In the genomic region with DNA sequence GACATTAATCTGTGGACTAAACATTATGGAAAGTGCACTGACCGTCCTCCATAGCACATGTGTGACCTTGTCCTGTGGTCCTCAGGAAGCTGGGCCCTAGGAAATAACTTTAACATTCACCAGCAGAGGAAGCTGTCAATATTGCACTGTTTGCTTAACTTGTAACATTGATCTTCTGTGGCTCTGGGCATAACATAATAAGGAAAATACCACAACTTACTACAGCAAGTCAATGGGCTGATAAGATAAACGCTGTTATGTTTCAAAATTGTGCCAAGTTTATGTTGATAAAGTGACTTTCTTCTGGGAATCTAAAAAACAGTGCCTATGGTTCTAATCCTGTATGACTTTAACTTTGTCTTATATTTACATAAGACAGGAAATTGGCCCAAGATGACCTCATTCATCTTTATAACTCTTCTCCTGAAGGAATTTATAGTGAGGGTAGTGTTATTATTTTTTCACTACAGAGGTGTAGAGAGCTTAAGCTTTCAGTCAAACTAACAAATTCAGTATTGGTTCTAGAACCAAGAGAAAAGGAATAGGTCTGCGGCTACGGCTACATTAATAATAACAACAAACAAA, we compare ENCODE assay signal across 15 cellular contexts.
A peak's percentile ranks its signal among the peaks of the same experiment; 100 is the strongest.
DNase-seq lines count a peak whose midpoint lies in the region; FAIRE-seq and TF ChIP-seq lines count a peak whose summit lies in the region.
"Had no signal": no experiment of that assay in that cellular context is flagged by ENCODE, and none has a peak within 500 bp of the region (broad histone marks: within the 10 kb centered on the region; RNA-seq: fewer than 3 reads in every experiment).

No MANE protein-coding gene starts in this region.

- BruUV-seq in PC-9 (replicated peaks; lab: Mats Ljungman, UMichigan) (no TSS peak), endothelial cell of umbilical vein (replicated peaks; lab: Mats Ljungman, UMichigan) (no TSS peak)

- H3K9ac ChIP-seq in GM23248 (no peak overlapping the region), endothelial cell of umbilical vein (replicated peaks; ENCODE audit: extremely low read depth, insufficient read depth, low read length) (peak overlapping the region; percentile 19)
- H3K9ac ChIP-seq: BLaER1 treated with 17β-estradiol and CSF1 and Interleukin-3, amounts not matched to agents 10 nM and 100 nM had no signal

- H2AFZ ChIP-seq in GM23248 (peak overlapping the region; percentile 25; the same call in 1 of the 2 replicates), PC-9 (no peak overlapping the region; the same call in 1 of the 2 replicates), endothelial cell of umbilical vein (ENCODE audit: low read depth, low read length) (no peak overlapping the region)

- peaks cover 4% of the 10 kb centered on the region; the same call in 1 of the 2 replicates for H3K4me1 ChIP-seq in GM23248 (ENCODE audit: insufficient read depth)
- peaks cover 48% of the 10 kb centered on the region for H3K4me1 ChIP-seq in PC-9 (replicated peaks; ENCODE audit: insufficient read depth)
- peaks cover 20% of the 10 kb centered on the region for H3K4me1 ChIP-seq in endothelial cell of umbilical vein (ENCODE audit: control insufficient read depth, extremely low read depth, insufficient read depth, low read length)
- H3K4me1 ChIP-seq in sigmoid colon: peaks cover 0 to 4% (median 0%) of the 10 kb centered on the region in 4 donors
- H3K4me1 ChIP-seq: BLaER1 treated with 17β-estradiol and CSF1 and Interleukin-3, amounts not matched to agents 10 nM and 100 nM had no signal

- DNase-seq in GM23248 (peak; percentile 10), PC-9 (peak in 1 of 2 experiments; percentile 61), endothelial cell of umbilical vein (ENCODE audit: low read depth, low spot score) (peak; percentile 78), mucosa of gallbladder (ENCODE audit: low spot score) (peak; percentile 54), NOMO-1 treated with dmso at 0.1 percent for 144 hours (lab: John Stamatoyannopoulos, UW; ENCODE audit: unreplicated experiment) (no peak), cerebellar cortex (ENCODE audit: low spot score) (no peak), sigmoid colon (no peak), AG08395 (ENCODE audit: low spot score) (no peak)
- DNase-seq: activated CD4-positive, CD25-positive, alpha-beta regulatory T cell; activated CD8-positive, alpha-beta memory T cell treated with anti-CD3 and anti-CD28 coated beads, Interleukin-2, amount 50 U/mL, for 4 hours; cerebellar nuclear complex; kidney; NCI-H1417 had no signal

- POLR2A ChIA-PET in PC-9 (lab: Charles Lee; ENCODE audit: unreplicated experiment): no interaction called here
- POLR2A ChIA-PET in endothelial cell of umbilical vein (lab: Charles Lee): no interaction called here

- TF ChIP-seq POLR2A in endothelial cell of umbilical vein (IDR thresholded peaks at IDR 0.05; ENCODE audit: low read depth, low read length): peak; percentile 42
- TF ChIP-seq POLR2A in sigmoid colon (IDR thresholded peaks at IDR 0.05): no peak

- H4K20me1 ChIP-seq in GM23248 (ENCODE audit: insufficient read depth) (no peaks in the 10 kb centered on the region), PC-9 (ENCODE audit: insufficient read depth) (no peaks in the 10 kb centered on the region), endothelial cell of umbilical vein (replicated peaks; ENCODE audit: control insufficient read depth, extremely low read depth, insufficient read depth, low read length) (no peaks in the 10 kb centered on the region)
- H4K20me1 ChIP-seq: BLaER1 treated with 17β-estradiol and CSF1 and Interleukin-3, amounts not matched to agents 10 nM and 100 nM had no signal

- peaks cover 8% of the 10 kb centered on the region; the same call in 1 of the 2 replicates for H3F3A ChIP-seq in GM23248 (ENCODE audit: insufficient read depth)
- H3F3A ChIP-seq in PC-9 (ENCODE audit: insufficient read depth, low read depth): peaks cover 37% of the 10 kb centered on the region

- H3K27ac ChIP-seq in GM23248 (no peak overlapping the region), PC-9 (peak overlapping the region; percentile 9; the same call in 1 of the 2 replicates), endothelial cell of umbilical vein (ENCODE audit: insufficient read depth, low read depth, low read length) (peak overlapping the region; percentile 57), sigmoid colon (no peak overlapping the region)
- H3K27ac ChIP-seq: BLaER1 treated with 17β-estradiol and CSF1 and Interleukin-3, amounts not matched to agents 10 nM and 100 nM; prostate gland had no signal

- dilution Hi-C loops in endothelial cell of umbilical vein (cut with MboI; ENCODE audit: extremely low pct_ligation_motif_present, low sequenced_read_pairs): no loop called here

- CTCF ChIA-PET in PC-9 (lab: Charles Lee): interaction anchor here (0.7 to 1.1 kb wide), 2 partner anchors 38 to 60 kb away, joined by 3 to 4 read pairs; no protein-coding TSS in a partner anchor
- CTCF ChIA-PET in endothelial cell of umbilical vein (lab: Charles Lee): interaction anchor here (0.8 to 2.1 kb wide), 13 partner anchors 11 to 171 kb away, joined by 3 to 7 read pairs (median 3); no protein-coding TSS in a partner anchor

- no peaks in the 10 kb centered on the region for H3K9me2 ChIP-seq in GM23248 (ENCODE audit: insufficient read depth)
- H3K9me2 ChIP-seq in PC-9 (ENCODE audit: insufficient read depth): no peaks in the 10 kb centered on the region

- in situ Hi-C loops in GM23248 (cut with MboI): no loop called here

- H3K36me3 ChIP-seq in GM23248 (ENCODE audit: low read depth) (0 out of 2 replicates have a peak, but pooled peaks cover 3% of the 10 kb centered on the region), PC-9 (ENCODE audit: low read depth) (peaks cover 4% of the 10 kb centered on the region; the same call in 1 of the 2 replicates), endothelial cell of umbilical vein (ENCODE audit: control insufficient read depth in 2 of 2, extremely low read depth in 1 of 2, insufficient read depth in 2 of 2, low read length in 2 of 2) (no peaks in the 10 kb centered on the region), sigmoid colon (no peaks in the 10 kb centered on the region)
- H3K36me3 ChIP-seq: BLaER1 treated with 17β-estradiol and CSF1 and Interleukin-3, amounts not matched to agents 10 nM and 100 nM; prostate gland had no signal

- H3K4me3 ChIP-seq in GM23248: no peak overlapping the region
- H3K4me3 ChIP-seq in PC-9: no peak overlapping the region
- no peak overlapping the region for H3K4me3 ChIP-seq in endothelial cell of umbilical vein (replicated peaks in 1 of 3; ENCODE audit: insufficient read depth in 1 of 3, low read depth in 1 of 3, low read length in 3 of 3)
- no peak overlapping the region for H3K4me3 ChIP-seq in sigmoid colon
- H3K4me3 ChIP-seq: BLaER1 treated with 17β-estradiol and CSF1 and Interleukin-3, amounts not matched to agents 10 nM and 100 nM; prostate gland had no signal

- H3K27me3 ChIP-seq in GM23248 (replicated peaks; ENCODE audit: insufficient read depth) (no peaks in the 10 kb centered on the region), PC-9 (ENCODE audit: insufficient read depth, low read depth) (no peaks in the 10 kb centered on the region), endothelial cell of umbilical vein (ENCODE audit: control insufficient read depth in 2 of 2, insufficient read depth in 2 of 2, low read length in 2 of 2) (no peaks in the 10 kb centered on the region), sigmoid colon (no peaks in the 10 kb centered on the region)
- H3K27me3 ChIP-seq: BLaER1 treated with 17β-estradiol and CSF1 and Interleukin-3, amounts not matched to agents 10 nM and 100 nM had no signal

- intact Hi-C loops in PC-9 (cut with micrococcal nuclease; ENCODE audit: unreplicated experiment) (no loop called here), endothelial cell of umbilical vein (cut with micrococcal nuclease) (loop anchor here (1.0 kb wide), 2 partner anchors 18 to 37 kb away; no protein-coding TSS in a partner anchor), sigmoid colon (cut with DNase I) (no loop called here)

- WGBS in GM23248 (ENCODE audit: low coverage in 1 of 2, low lambda C conversion rate in 2 of 2, missing lambda C conversion rate in 2 of 2), 2 experiments: 78 to 85% methylated on average over 4 of the region's 4 CpGs
- 13 to 49% methylated on average over 4 of the region's 4 CpGs for WGBS in sigmoid colon, 2 donors

- H3K9me3 ChIP-seq in GM23248 (ENCODE audit: low read depth): no peaks in the 10 kb centered on the region
- H3K9me3 ChIP-seq in PC-9 (ENCODE audit: insufficient read depth, low read depth): peaks cover 18% of the 10 kb centered on the region; the same call in 1 of the 2 replicates
- H3K9me3 ChIP-seq in endothelial cell of umbilical vein (replicated peaks; ENCODE audit: control insufficient read depth, insufficient read depth, low read length): no peaks in the 10 kb centered on the region
- peaks cover 0 to 4% (median 0%) of the 10 kb centered on the region in 4 donors for H3K9me3 ChIP-seq in sigmoid colon
- H3K9me3 ChIP-seq: prostate gland had no signal

- TF ChIP-seq EP300 in sigmoid colon (IDR thresholded peaks at IDR 0.05): no peak

- peak; percentile 77 for FAIRE-seq in endothelial cell of umbilical vein (lab: Jason Lieb, UNC)
- FAIRE-seq: kidney had no signal

- TF ChIP-seq CTCF in PC-9 (conservative IDR thresholded peaks at IDR 0.05): no peak
- TF ChIP-seq CTCF in endothelial cell of umbilical vein (IDR thresholded peaks at IDR 0.05; ENCODE audit: extremely low read depth in 1 of 2, insufficient read depth in 1 of 2, low read depth in 1 of 2, low read length in 2 of 2): no peak
- no peak for TF ChIP-seq CTCF in sigmoid colon (IDR thresholded peaks at IDR 0.05)

- H3K9me1 ChIP-seq in endothelial cell of umbilical vein (replicated peaks; ENCODE audit: control insufficient read depth, extremely low read depth, insufficient read depth, low read length): no peaks in the 10 kb centered on the region

- H3K79me2 ChIP-seq in GM23248 (ENCODE audit: insufficient read depth): no peaks in the 10 kb centered on the region
- H3K79me2 ChIP-seq in PC-9 (ENCODE audit: low read depth): no peaks in the 10 kb centered on the region
- H3K79me2 ChIP-seq in endothelial cell of umbilical vein (ENCODE audit: control insufficient read depth, insufficient read depth, low read length): no peaks in the 10 kb centered on the region

- H3K4me2 ChIP-seq in GM23248 (ENCODE audit: unreplicated experiment) (no peak overlapping the region), PC-9 (peak overlapping the region; percentile 13; the same call in 1 of the 2 replicates), endothelial cell of umbilical vein (ENCODE audit: insufficient read depth, low read length) (peak overlapping the region; percentile 52)
- H3K4me2 ChIP-seq: BLaER1 treated with 17β-estradiol and CSF1 and Interleukin-3, amounts not matched to agents 10 nM and 100 nM had no signal

TF ChIP-seq in endothelial cell of umbilical vein, 7 proteins besides CTCF, POLR2A, EP300 and RAD21 (continues in another document):
- TF ChIP-seq MYC (IDR thresholded peaks at IDR 0.05; ENCODE audit: low read depth, low read length) (peak; percentile 67), FOS (IDR thresholded peaks at IDR 0.05; ENCODE audit: borderline replicate concordance, insufficient read depth, low read length) (peak; percentile 28), JUN (IDR thresholded peaks at IDR 0.05; ENCODE audit: borderline replicate concordance, insufficient read depth, insufficient read length, low read depth) (peak; percentile 52)

Comparison
In these comparisons a context has a peak if more than half of its experiments do, and no peak if none do; other contexts are left out.
1. DNase-seq: peak in GM23248 (single experiment), endothelial cell of umbilical vein (single experiment) and mucosa of gallbladder (single experiment); none in NOMO-1 treated with dmso at 0.1 percent for 144 hours (single experiment), cerebellar cortex (single experiment), sigmoid colon (single experiment) and AG08395 (single experiment).
2. H3K27ac ChIP-seq: peak in PC-9 (single experiment) and endothelial cell of umbilical vein (single experiment); none in GM23248 (single experiment) and sigmoid colon (0 of 4).